Comparison of ENCODE assay signal across 1 cellular context in the genomic region with DNA sequence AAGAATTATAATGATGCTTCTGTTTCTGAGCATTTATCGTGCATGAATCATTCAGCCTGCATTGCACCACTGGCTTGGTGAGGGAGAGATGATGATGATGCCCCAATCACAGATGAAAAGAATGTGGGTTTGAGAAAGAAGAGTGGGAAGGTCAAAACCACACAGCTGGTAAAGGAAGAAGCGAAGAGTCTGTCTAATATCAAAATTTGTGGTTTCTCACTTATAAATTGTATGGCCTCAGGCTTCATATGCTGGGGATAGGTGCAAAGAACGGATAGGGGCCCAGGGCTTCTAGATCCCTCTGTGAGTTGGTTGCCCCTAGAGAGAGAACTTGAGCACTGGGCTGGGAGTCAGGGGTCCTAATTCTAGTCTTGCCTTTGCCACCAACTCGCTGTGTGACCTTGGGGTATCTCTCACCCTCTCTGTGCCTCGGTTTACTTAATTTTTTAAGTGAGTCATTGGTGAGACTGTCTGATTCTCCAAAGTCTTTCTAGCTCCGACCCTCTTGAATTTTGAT.
TF ChIP-seq lines count a peak whose summit lies in the region.

No MANE protein-coding gene starts in this region.

TF ChIP-seq in WTC11, 78 proteins besides CTCF, POLR2A, EP300 and RAD21 (continued from another document):
- TF ChIP-seq, protein P1, sequence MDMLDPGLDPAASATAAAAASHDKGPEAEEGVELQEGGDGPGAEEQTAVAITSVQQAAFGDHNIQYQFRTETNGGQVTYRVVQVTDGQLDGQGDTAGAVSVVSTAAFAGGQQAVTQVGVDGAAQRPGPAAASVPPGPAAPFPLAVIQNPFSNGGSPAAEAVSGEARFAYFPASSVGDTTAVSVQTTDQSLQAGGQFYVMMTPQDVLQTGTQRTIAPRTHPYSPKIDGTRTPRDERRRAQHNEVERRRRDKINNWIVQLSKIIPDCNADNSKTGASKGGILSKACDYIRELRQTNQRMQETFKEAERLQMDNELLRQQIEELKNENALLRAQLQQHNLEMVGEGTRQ (CRISPR knock-in tag; IDR thresholded peaks at IDR 0.05), result no peak
- TF ChIP-seq, protein P2, sequence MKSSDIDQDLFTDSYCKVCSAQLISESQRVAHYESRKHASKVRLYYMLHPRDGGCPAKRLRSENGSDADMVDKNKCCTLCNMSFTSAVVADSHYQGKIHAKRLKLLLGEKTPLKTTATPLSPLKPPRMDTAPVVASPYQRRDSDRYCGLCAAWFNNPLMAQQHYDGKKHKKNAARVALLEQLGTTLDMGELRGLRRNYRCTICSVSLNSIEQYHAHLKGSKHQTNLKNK (CRISPR knock-in tag; IDR thresholded peaks at IDR 0.05), result no peak
- TF ChIP-seq PRRX2 (CRISPR knock-in tag; IDR thresholded peaks at IDR 0.05), result no peak
- no peak for TF ChIP-seq TEAD1 (CRISPR knock-in tag; IDR thresholded peaks at IDR 0.05)
- TF ChIP-seq, protein P3, sequence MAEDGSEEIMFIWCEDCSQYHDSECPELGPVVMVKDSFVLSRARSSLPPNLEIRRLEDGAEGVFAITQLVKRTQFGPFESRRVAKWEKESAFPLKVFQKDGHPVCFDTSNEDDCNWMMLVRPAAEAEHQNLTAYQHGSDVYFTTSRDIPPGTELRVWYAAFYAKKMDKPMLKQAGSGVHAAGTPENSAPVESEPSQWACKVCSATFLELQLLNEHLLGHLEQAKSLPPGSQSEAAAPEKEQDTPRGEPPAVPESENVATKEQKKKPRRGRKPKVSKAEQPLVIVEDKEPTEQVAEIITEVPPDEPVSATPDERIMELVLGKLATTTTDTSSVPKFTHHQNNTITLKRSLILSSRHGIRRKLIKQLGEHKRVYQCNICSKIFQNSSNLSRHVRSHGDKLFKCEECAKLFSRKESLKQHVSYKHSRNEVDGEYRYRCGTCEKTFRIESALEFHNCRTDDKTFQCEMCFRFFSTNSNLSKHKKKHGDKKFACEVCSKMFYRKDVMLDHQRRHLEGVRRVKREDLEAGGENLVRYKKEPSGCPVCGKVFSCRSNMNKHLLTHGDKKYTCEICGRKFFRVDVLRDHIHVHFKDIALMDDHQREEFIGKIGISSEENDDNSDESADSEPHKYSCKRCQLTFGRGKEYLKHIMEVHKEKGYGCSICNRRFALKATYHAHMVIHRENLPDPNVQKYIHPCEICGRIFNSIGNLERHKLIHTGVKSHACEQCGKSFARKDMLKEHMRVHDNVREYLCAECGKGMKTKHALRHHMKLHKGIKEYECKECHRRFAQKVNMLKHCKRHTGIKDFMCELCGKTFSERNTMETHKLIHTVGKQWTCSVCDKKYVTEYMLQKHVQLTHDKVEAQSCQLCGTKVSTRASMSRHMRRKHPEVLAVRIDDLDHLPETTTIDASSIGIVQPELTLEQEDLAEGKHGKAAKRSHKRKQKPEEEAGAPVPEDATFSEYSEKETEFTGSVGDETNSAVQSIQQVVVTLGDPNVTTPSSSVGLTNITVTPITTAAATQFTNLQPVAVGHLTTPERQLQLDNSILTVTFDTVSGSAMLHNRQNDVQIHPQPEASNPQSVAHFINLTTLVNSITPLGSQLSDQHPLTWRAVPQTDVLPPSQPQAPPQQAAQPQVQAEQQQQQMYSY (CRISPR knock-in tag; IDR thresholded peaks at IDR 0.05), result no peak
- no peak for TF ChIP-seq GABPB1 (CRISPR knock-in tag; IDR thresholded peaks at IDR 0.05)
- no peak for TF ChIP-seq ZNF532 (CRISPR knock-in tag; IDR thresholded peaks at IDR 0.05; ENCODE audit: borderline replicate concordance)
- no peak for TF ChIP-seq GTF2I (CRISPR knock-in tag; conservative IDR thresholded peaks at IDR 0.05)
- TF ChIP-seq ZNF219 (CRISPR knock-in tag; IDR thresholded peaks at IDR 0.05; ENCODE audit: borderline replicate concordance), result no peak
- TF ChIP-seq, protein P4, sequence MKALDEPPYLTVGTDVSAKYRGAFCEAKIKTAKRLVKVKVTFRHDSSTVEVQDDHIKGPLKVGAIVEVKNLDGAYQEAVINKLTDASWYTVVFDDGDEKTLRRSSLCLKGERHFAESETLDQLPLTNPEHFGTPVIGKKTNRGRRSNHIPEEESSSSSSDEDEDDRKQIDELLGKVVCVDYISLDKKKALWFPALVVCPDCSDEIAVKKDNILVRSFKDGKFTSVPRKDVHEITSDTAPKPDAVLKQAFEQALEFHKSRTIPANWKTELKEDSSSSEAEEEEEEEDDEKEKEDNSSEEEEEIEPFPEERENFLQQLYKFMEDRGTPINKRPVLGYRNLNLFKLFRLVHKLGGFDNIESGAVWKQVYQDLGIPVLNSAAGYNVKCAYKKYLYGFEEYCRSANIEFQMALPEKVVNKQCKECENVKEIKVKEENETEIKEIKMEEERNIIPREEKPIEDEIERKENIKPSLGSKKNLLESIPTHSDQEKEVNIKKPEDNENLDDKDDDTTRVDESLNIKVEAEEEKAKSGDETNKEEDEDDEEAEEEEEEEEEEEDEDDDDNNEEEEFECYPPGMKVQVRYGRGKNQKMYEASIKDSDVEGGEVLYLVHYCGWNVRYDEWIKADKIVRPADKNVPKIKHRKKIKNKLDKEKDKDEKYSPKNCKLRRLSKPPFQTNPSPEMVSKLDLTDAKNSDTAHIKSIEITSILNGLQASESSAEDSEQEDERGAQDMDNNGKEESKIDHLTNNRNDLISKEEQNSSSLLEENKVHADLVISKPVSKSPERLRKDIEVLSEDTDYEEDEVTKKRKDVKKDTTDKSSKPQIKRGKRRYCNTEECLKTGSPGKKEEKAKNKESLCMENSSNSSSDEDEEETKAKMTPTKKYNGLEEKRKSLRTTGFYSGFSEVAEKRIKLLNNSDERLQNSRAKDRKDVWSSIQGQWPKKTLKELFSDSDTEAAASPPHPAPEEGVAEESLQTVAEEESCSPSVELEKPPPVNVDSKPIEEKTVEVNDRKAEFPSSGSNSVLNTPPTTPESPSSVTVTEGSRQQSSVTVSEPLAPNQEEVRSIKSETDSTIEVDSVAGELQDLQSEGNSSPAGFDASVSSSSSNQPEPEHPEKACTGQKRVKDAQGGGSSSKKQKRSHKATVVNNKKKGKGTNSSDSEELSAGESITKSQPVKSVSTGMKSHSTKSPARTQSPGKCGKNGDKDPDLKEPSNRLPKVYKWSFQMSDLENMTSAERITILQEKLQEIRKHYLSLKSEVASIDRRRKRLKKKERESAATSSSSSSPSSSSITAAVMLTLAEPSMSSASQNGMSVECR (CRISPR knock-in tag; IDR thresholded peaks at IDR 0.05; ENCODE audit: borderline replicate concordance), result no peak
- TF ChIP-seq NR2C2 (CRISPR knock-in tag; IDR thresholded peaks at IDR 0.05), result no peak
